In genomic region chr6:160733045-160733646, GRCh38 we compare ENCODE assay signal across 9 cellular contexts. TPM values are rescaled to one million over a fixed set of nuclear protein-coding genes. Genes with fewer than 3 reads are reported as not detected.
DNase-seq lines count a peak whose midpoint lies in the region; TF ChIP-seq lines count a peak whose summit lies in the region.
"Had no signal": no experiment of that assay in that cellular context is flagged by ENCODE, and none has a peak within 500 bp of the region (broad histone marks: within the 10 kb centered on the region; RNA-seq: fewer than 3 reads in every experiment).

No MANE protein-coding gene starts in this region.

- peak; percentile 78 for TF ChIP-seq CTCF in AG09309 (IDR thresholded peaks at IDR 0.05; ENCODE audit: control insufficient read depth, insufficient read depth, low read depth, low read length, missing control alignments)
- peak; percentile 82 for TF ChIP-seq CTCF in GM12872 (IDR thresholded peaks at IDR 0.05; ENCODE audit: insufficient read depth, low read depth, low read length)
- TF ChIP-seq CTCF in Loucy (conservative IDR thresholded peaks at IDR 0.05; ENCODE audit: low read length), result peak; percentile 76
- peak; percentile 50 to 78 for TF ChIP-seq CTCF in fibroblast of lung (conservative IDR thresholded peaks at IDR 0.05 in 1 of 2, IDR thresholded peaks at IDR 0.05 in 1 of 2; ENCODE audit: low read depth in 1 of 2, low read length in 2 of 2)
- peak; percentile 78 for TF ChIP-seq CTCF in neural progenitor cell (IDR thresholded peaks at IDR 0.05)

- H2AFZ ChIP-seq in Loucy (ENCODE audit: low read length) (no peak overlapping the region), fibroblast of lung (ENCODE audit: low read length) (no peak overlapping the region), neural progenitor cell (replicated peaks) (no peak overlapping the region)

- H3K4me3 ChIP-seq in AG09309 (ENCODE audit: control insufficient read depth, low read depth, low read length) (no peak overlapping the region), Loucy (ENCODE audit: low read length, poor library complexity, severe bottlenecking) (no peak overlapping the region), fibroblast of lung (replicated peaks in 1 of 4; ENCODE audit: control extremely low read depth in 1 of 4, insufficient read depth in 1 of 4, low read depth in 3 of 4, low read length in 4 of 4) (no peak overlapping the region), neural progenitor cell (no peak overlapping the region)

- H3K27me3 Mint-ChIP-seq in neural progenitor cell (ENCODE audit: insufficient read depth, low read depth), result peaks cover 6% of the 10 kb centered on the region

- H3K9me3 Mint-ChIP-seq in neural progenitor cell, result no peaks in the 10 kb centered on the region
- H3K9me3 Mint-ChIP-seq: T-cell had no signal

- no peak overlapping the region for H3K9ac ChIP-seq in Loucy (ENCODE audit: low read depth, low read length, poor library complexity, severe bottlenecking)
- H3K9ac ChIP-seq in fibroblast of lung (ENCODE audit: insufficient read depth, low read length), result no peak overlapping the region
- H3K9ac ChIP-seq in neural progenitor cell, result no peak overlapping the region

- DNase-seq in AG09309 (ENCODE audit: low read depth), result peak; percentile 23
- DNase-seq in HEK293T (ENCODE audit: extremely low spot score), result peak; percentile 63
- peak; percentile 2 for DNase-seq in T-helper 9 cell
- peak; percentile 36 to 55 for DNase-seq in fibroblast of lung (ENCODE audit: low read depth in 2 of 2)
- DNase-seq in neural progenitor cell (ENCODE audit: low spot score), result peak; percentile 77
- no peak for DNase-seq in DMS153 treated with DMSO at 0.1 percent for 48 hours (lab: John Stamatoyannopoulos, UW; ENCODE audit: unreplicated experiment)

- no peaks in the 10 kb centered on the region for H3K36me3 Mint-ChIP-seq in neural progenitor cell
- H3K36me3 Mint-ChIP-seq: T-cell had no signal

- no peak overlapping the region for H3K4me3 Mint-ChIP-seq in neural progenitor cell
- H3K4me3 Mint-ChIP-seq: T-cell had no signal

- H3K4me1 ChIP-seq in Loucy (ENCODE audit: insufficient read depth, low read length, poor library complexity, severe bottlenecking) (no peaks in the 10 kb centered on the region), fibroblast of lung (ENCODE audit: control insufficient read depth, extremely low read depth, insufficient read depth, low read length) (no peaks in the 10 kb centered on the region), neural progenitor cell (no peaks in the 10 kb centered on the region)

- H3K27ac ChIP-seq in fibroblast of lung (ENCODE audit: insufficient read depth, low read length) (no peak overlapping the region), neural progenitor cell (no peak overlapping the region)

- H3K4me1 Mint-ChIP-seq in neural progenitor cell, result no peaks in the 10 kb centered on the region
- H3K4me1 Mint-ChIP-seq: T-cell had no signal

- H3K27ac Mint-ChIP-seq in neural progenitor cell, result no peak overlapping the region
- H3K27ac Mint-ChIP-seq: T-cell had no signal

- H3K9me3 ChIP-seq in Loucy (ENCODE audit: insufficient read depth, low read depth, low read length) (no peaks in the 10 kb centered on the region), fibroblast of lung (ENCODE audit: control insufficient read depth, insufficient read depth, low read depth, low read length) (no peaks in the 10 kb centered on the region), neural progenitor cell (ENCODE audit: low read depth) (no peaks in the 10 kb centered on the region)

- POLR2A ChIA-PET in HEK293T (lab: Yijun Ruan, JAX), result no interaction called here

- H3K27me3 ChIP-seq in Loucy (ENCODE audit: insufficient read depth, low read length, poor library complexity, severe bottlenecking), result no peaks in the 10 kb centered on the region
- H3K27me3 ChIP-seq in fibroblast of lung (ENCODE audit: control insufficient read depth, insufficient read depth, low read length), result no peaks in the 10 kb centered on the region
- H3K27me3 ChIP-seq in neural progenitor cell, result no peaks in the 10 kb centered on the region

- CTCF ChIA-PET in HEK293T (lab: Yijun Ruan, JAX), result interaction anchor here (0.7 to 1.6 kb wide), 6 partner anchors 11 to 643 kb away, joined by 3 to 7 read pairs (median 4); no protein-coding TSS in a partner anchor

- H3K9me2 ChIP-seq in Loucy (replicated peaks; ENCODE audit: low read depth, low read length), result no peaks in the 10 kb centered on the region

- H3F3A ChIP-seq in Loucy (ENCODE audit: low read depth), result no peaks in the 10 kb centered on the region
- no peaks in the 10 kb centered on the region for H3F3A ChIP-seq in neural progenitor cell (ENCODE audit: low read depth)

- H3K4me2 ChIP-seq in Loucy (ENCODE audit: low read depth, low read length, poor library complexity, severe bottlenecking), result no peak overlapping the region
- H3K4me2 ChIP-seq in fibroblast of lung (ENCODE audit: extremely low read depth, insufficient read depth, low read length), result no peak overlapping the region
- H3K4me2 ChIP-seq in neural progenitor cell, result no peak overlapping the region

- H3K36me3 ChIP-seq in Loucy (ENCODE audit: insufficient read depth, low read length) (no peaks in the 10 kb centered on the region), fibroblast of lung (ENCODE audit: control insufficient read depth, insufficient read depth, low read length) (no peaks in the 10 kb centered on the region), neural progenitor cell (no peaks in the 10 kb centered on the region)

- H3K79me2 ChIP-seq in Loucy (ENCODE audit: insufficient read depth, low read length) (no peaks in the 10 kb centered on the region), fibroblast of lung (ENCODE audit: control insufficient read depth, insufficient read depth, low read length) (no peaks in the 10 kb centered on the region), neural progenitor cell (ENCODE audit: low read depth) (no peaks in the 10 kb centered on the region)

- H4K20me1 ChIP-seq in Loucy (ENCODE audit: insufficient read depth, low read length, poor library complexity, severe bottlenecking) (no peaks in the 10 kb centered on the region), fibroblast of lung (ENCODE audit: control insufficient read depth, extremely low read depth, insufficient read depth, low read length) (no peaks in the 10 kb centered on the region), neural progenitor cell (ENCODE audit: low read depth) (no peaks in the 10 kb centered on the region)

TF ChIP-seq in HEK293T, 16 proteins besides CTCF, POLR2A, EP300 and RAD21:
- no peak for TF ChIP-seq LEF1 (IDR thresholded peaks at IDR 0.05; ENCODE audit: borderline replicate concordance)
- no peak for TF ChIP-seq FOXA1 (IDR thresholded peaks at IDR 0.05)
- no peak for TF ChIP-seq L3MBTL2 (conservative IDR thresholded peaks at IDR 0.05)
- no peak for TF ChIP-seq BHLHE40 (IDR thresholded peaks at IDR 0.05; ENCODE audit: borderline replicate concordance)

RNA-seq across cellular contexts. Expression of gene PLG, which starts 31.1 kb away (rescaled TPM):
- total RNA-seq in fibroblast of lung (not detected in 2 replicates), neural progenitor cell (ENCODE audit: low replicate concordance) (0.03 TPM in 1 of 2 replicates, not detected in the other)
- polyA plus RNA-seq in fibroblast of lung, result not detected in 2 replicates
- not detected in 2 replicates for polyA plus RNA-seq in fibroblast of lung (2012)
- polyA minus RNA-seq in fibroblast of lung (ENCODE audit: low replicate concordance), result not detected in 2 replicates
